ENCODE assay signal across 25 cellular contexts in genomic region chr6:132236744-132237143, GRCh38.
DNase-seq lines count a peak whose midpoint lies in the region; ATAC-seq, FAIRE-seq and TF ChIP-seq lines count a peak whose summit lies in the region.
"Had no signal": no experiment of that assay in that cellular context is flagged by ENCODE, and none has a peak within 500 bp of the region (broad histone marks: within the 10 kb centered on the region; RNA-seq: fewer than 3 reads in every experiment).

No MANE protein-coding gene starts in this region.

- no peak for TF ChIP-seq CTCF in mammary epithelial cell (conservative IDR thresholded peaks at IDR 0.05 in 1 of 2, IDR thresholded peaks at IDR 0.05 in 1 of 2; ENCODE audit: extremely low read depth in 1 of 2, insufficient read depth in 1 of 2, low read depth in 1 of 2, low read length in 2 of 2)
- no peak for TF ChIP-seq CTCF in MCF 10A (IDR thresholded peaks at IDR 0.05; ENCODE audit: unreplicated experiment)
- no peak for TF ChIP-seq CTCF in astrocyte of the spinal cord (IDR thresholded peaks at IDR 0.05; ENCODE audit: low read depth, low read length)

- H3K9me3 Mint-ChIP-seq in MCF 10A (ENCODE audit: unreplicated experiment), result no peaks in the 10 kb centered on the region
- H3K9me3 Mint-ChIP-seq: CD14-positive monocyte, mesothelial cell of epicardium, nephron progenitor cell had no signal

- H3K4me2 ChIP-seq in mammary epithelial cell (ENCODE audit: insufficient read depth, low read depth, low read length), result no peak overlapping the region

- no peaks in the 10 kb centered on the region for H3K79me2 ChIP-seq in mammary epithelial cell (ENCODE audit: insufficient read depth, low read length)

- H3K4me3 ChIP-seq in mammary epithelial cell (replicated peaks in 1 of 3; ENCODE audit: insufficient read depth in 1 of 3, low read depth in 2 of 3, low read length in 3 of 3) (no peak overlapping the region), astrocyte of the spinal cord (ENCODE audit: low read depth, low read length) (no peak overlapping the region)
- H3K4me3 ChIP-seq: heart right ventricle, suprapubic skin, vagina had no signal

- no peaks in the 10 kb centered on the region for H3K27me3 Mint-ChIP-seq in MCF 10A (ENCODE audit: insufficient read depth, unreplicated experiment)

- H3K4me1 Mint-ChIP-seq in MCF 10A (ENCODE audit: insufficient read depth, unreplicated experiment), result no peaks in the 10 kb centered on the region
- H3K4me1 Mint-ChIP-seq: CD14-positive monocyte had no signal

- no peaks in the 10 kb centered on the region for H3K36me3 ChIP-seq in mammary epithelial cell (ENCODE audit: insufficient read depth, low read length)
- H3K36me3 ChIP-seq: heart right ventricle, suprapubic skin, vagina, WERI-Rb-1 had no signal

- CTCF ChIA-PET in mammary epithelial cell (lab: Charles Lee; ENCODE audit: low non-redundant PET) (no interaction called here), MCF 10A (lab: Yijun Ruan, JAX) (interaction anchor here (0.6 to 1.9 kb wide), 6 partner anchors 19 to 326 kb away, joined by 3 to 5 read pairs (median 4); no protein-coding TSS in a partner anchor)

- DNase-seq in mammary epithelial cell (no peak), MCF 10A (ENCODE audit: unreplicated experiment) (no peak), astrocyte of the spinal cord (ENCODE audit: low read depth, low spot score) (peak; percentile 36), islet precursor cell (peak; percentile 80), urothelium cell line (ENCODE audit: low spot score) (peak; percentile 9), NCI-H1417 treated with DMSO at 0.1 percent for 48 hours (lab: John Stamatoyannopoulos, UW) (no peak), ACHN (no peak)
- DNase-seq: activated CD4-positive, alpha-beta T cell treated with anti-CD3 and anti-CD28 coated beads, Interleukin-2, amount 50 U/mL, for 48 hours; activated naive CD4-positive, alpha-beta T cell treated with Interleukin-2 at 50 U/mL for 16 hours; anterior cingulate cortex; DMS153; heart right ventricle; kidney; NCI-H1105; NCI-H2171; NCI-H748 treated with DMSO at 0.1 percent for 48 hours; nephron progenitor cell; SIG-M5; T-helper 2 cell; WERI-Rb-1 had no signal

- H3K9me3 ChIP-seq in mammary epithelial cell (replicated peaks; ENCODE audit: insufficient read depth, low read length), result no peaks in the 10 kb centered on the region
- H3K9me3 ChIP-seq: heart right ventricle, suprapubic skin, vagina had no signal

- in situ Hi-C loops in mammary epithelial cell (cut with MboI; ENCODE audit: low sequenced_read_pairs in 2 of 2) (no loop called here), astrocyte of the spinal cord (cut with HindIII; ENCODE audit: low sequenced_read_pairs) (no loop called here), ACHN (cut with HindIII; ENCODE audit: low pct_ligation_motif_present, low pct_unique_long_range_greater_than_20kb, low sequenced_read_pairs) (no loop called here)

- no peaks in the 10 kb centered on the region for H3K36me3 Mint-ChIP-seq in MCF 10A (ENCODE audit: insufficient read depth, unreplicated experiment)
- H3K36me3 Mint-ChIP-seq: CD14-positive monocyte, mesothelial cell of epicardium had no signal

- POLR2A ChIA-PET in MCF 10A (lab: Yijun Ruan, JAX), result no interaction called here

- intact Hi-C loops in mammary epithelial cell (cut with micrococcal nuclease) (no loop called here), MCF 10A (cut with micrococcal nuclease) (no loop called here)

- no peaks in the 10 kb centered on the region for H3K27me3 ChIP-seq in mammary epithelial cell (ENCODE audit: insufficient read depth, low read length)
- H3K27me3 ChIP-seq: suprapubic skin, vagina had no signal

- dilution Hi-C loops in mammary epithelial cell (cut with HindIII; ENCODE audit: low sequenced_read_pairs), result no loop called here

- FAIRE-seq in urothelium cell line (lab: Jason Lieb, UNC), result no peak
- FAIRE-seq: kidney had no signal

- WGBS in mammary epithelial cell (ENCODE audit: low coverage, missing lambda C conversion rate), result 22% methylated on average over 3 of the region's 3 CpGs

- no peaks in the 10 kb centered on the region for H4K20me1 ChIP-seq in mammary epithelial cell (ENCODE audit: insufficient read depth, low read length)

- no peak overlapping the region for H3K9ac ChIP-seq in mammary epithelial cell (ENCODE audit: insufficient read depth, low read length)

- ATAC-seq in HG02885 (IDR thresholded peaks at IDR 0.05; ENCODE audit: poor library complexity, unreplicated experiment), result no peak
- ATAC-seq: heart right ventricle had no signal

- no peak overlapping the region for H3K27ac Mint-ChIP-seq in MCF 10A (ENCODE audit: low read depth, unreplicated experiment)
- H3K27ac Mint-ChIP-seq: CD14-positive monocyte, nephron progenitor cell had no signal

- BruUV-seq in mammary epithelial cell (replicated peaks; lab: Mats Ljungman, UMichigan) (no TSS peak), MCF 10A (replicated peaks; lab: Mats Ljungman, UMichigan) (no TSS peak)

- peak overlapping the region; percentile 58 for H2AFZ ChIP-seq in mammary epithelial cell (ENCODE audit: low read depth, low read length)

- H3K27ac ChIP-seq in mammary epithelial cell (ENCODE audit: insufficient read depth, low read depth, low read length), result no peak overlapping the region
- H3K27ac ChIP-seq: heart right ventricle, suprapubic skin, vagina, WERI-Rb-1 had no signal

- H3K4me1 ChIP-seq in mammary epithelial cell (ENCODE audit: insufficient read depth, low read length), result peaks cover 23% of the 10 kb centered on the region
- H3K4me1 ChIP-seq: heart right ventricle, suprapubic skin had no signal

- H3K4me3 Mint-ChIP-seq in MCF 10A (ENCODE audit: unreplicated experiment), result no peak overlapping the region
- H3K4me3 Mint-ChIP-seq: CD14-positive monocyte, mesothelial cell of epicardium, nephron progenitor cell had no signal

Comparison
In these comparisons a context has a peak if more than half of its experiments do, and no peak if none do; other contexts are left out.
1. DNase-seq: peak in astrocyte of the spinal cord (single experiment), islet precursor cell (single experiment) and urothelium cell line (single experiment); none in mammary epithelial cell (single experiment), MCF 10A (single experiment), NCI-H1417 treated with DMSO at 0.1 percent for 48 hours (single experiment) and ACHN (single experiment).